ENCODE assay signal across 3 cellular contexts in the genomic region with DNA sequence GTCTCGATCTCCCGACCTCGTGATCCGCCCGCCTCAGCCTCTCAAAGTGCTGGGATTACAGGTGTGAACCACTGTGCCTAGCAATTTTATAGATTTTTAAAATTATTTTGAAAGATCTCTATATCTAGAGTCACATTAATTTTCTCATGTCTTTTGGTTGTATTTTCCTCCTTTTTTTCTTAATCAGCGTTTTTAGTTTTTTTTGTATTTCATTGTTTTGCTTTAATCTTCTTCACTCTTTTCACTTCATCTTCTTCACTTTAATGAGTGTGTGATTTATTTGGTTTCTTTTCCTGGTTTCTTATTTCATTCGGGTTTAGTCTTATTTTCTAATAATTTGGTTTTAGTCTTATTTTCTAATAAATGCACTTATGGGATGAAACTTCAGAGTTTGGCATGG.
TF ChIP-seq lines count a peak whose summit lies in the region.

No MANE protein-coding gene starts in this region.

TF ChIP-seq in A549, 52 proteins besides CTCF, POLR2A, EP300 and RAD21:
- TF ChIP-seq NFE2L2 (conservative IDR thresholded peaks at IDR 0.05; ENCODE audit: low read length) = no peak
- TF ChIP-seq RCOR1 (IDR thresholded peaks at IDR 0.05; ENCODE audit: low read depth, low read length) = no peak
- TF ChIP-seq KDM5A (IDR thresholded peaks at IDR 0.05) = no peak
- no peak for TF ChIP-seq RARB (CRISPR knock-in tag; IDR thresholded peaks at IDR 0.05)
- TF ChIP-seq, protein P1, sequence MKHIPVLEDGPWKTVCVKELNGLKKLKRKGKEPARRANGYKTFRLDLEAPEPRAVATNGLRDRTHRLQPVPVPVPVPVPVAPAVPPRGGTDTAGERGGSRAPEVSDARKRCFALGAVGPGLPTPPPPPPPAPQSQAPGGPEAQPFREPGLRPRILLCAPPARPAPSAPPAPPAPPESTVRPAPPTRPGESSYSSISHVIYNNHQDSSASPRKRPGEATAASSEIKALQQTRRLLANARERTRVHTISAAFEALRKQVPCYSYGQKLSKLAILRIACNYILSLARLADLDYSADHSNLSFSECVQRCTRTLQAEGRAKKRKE (CRISPR knock-in tag; IDR thresholded peaks at IDR 0.05; ENCODE audit: low read depth) = no peak
- TF ChIP-seq, protein P2, sequence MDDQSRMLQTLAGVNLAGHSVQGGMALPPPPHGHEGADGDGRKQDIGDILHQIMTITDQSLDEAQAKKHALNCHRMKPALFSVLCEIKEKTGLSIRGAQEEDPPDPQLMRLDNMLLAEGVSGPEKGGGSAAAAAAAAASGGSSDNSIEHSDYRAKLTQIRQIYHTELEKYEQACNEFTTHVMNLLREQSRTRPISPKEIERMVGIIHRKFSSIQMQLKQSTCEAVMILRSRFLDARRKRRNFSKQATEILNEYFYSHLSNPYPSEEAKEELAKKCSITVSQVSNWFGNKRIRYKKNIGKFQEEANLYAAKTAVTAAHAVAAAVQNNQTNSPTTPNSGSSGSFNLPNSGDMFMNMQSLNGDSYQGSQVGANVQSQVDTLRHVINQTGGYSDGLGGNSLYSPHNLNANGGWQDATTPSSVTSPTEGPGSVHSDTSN (IDR thresholded peaks at IDR 0.05) = no peak
- TF ChIP-seq, protein P3, sequence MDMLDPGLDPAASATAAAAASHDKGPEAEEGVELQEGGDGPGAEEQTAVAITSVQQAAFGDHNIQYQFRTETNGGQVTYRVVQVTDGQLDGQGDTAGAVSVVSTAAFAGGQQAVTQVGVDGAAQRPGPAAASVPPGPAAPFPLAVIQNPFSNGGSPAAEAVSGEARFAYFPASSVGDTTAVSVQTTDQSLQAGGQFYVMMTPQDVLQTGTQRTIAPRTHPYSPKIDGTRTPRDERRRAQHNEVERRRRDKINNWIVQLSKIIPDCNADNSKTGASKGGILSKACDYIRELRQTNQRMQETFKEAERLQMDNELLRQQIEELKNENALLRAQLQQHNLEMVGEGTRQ (IDR thresholded peaks at IDR 0.05) = no peak
- TF ChIP-seq MAFK (IDR thresholded peaks at IDR 0.05; ENCODE audit: partially characterized antibody) = peak; percentile 71
- no peak for TF ChIP-seq GATA3 (IDR thresholded peaks at IDR 0.05; ENCODE audit: borderline replicate concordance)
TF ChIP-seq in A549: peak in this region for 1.

TF ChIP-seq in IMR-90, 13 proteins besides CTCF, POLR2A, EP300 and RAD21:
- no peak for TF ChIP-seq NFE2L2 (IDR thresholded peaks at IDR 0.05; ENCODE audit: low read depth, low read length)
- TF ChIP-seq FOS (IDR thresholded peaks at IDR 0.05; ENCODE audit: low read depth, low read length) = no peak
- peak; percentile 27; the same call in 1 of the 2 replicates for TF ChIP-seq MAFK (IDR thresholded peaks at IDR 0.05; ENCODE audit: low read depth, low read length)
- TF ChIP-seq BHLHE40 (IDR thresholded peaks at IDR 0.05; ENCODE audit: low read depth, low read length) = no peak
- TF ChIP-seq CEBPB (IDR thresholded peaks at IDR 0.05; ENCODE audit: low read depth, low read length) = no peak

TF ChIP-seq in K562, 482 proteins besides CTCF, POLR2A, EP300 and RAD21:
- TF ChIP-seq MBD2 (IDR thresholded peaks at IDR 0.05; ENCODE audit: borderline replicate concordance, low read depth) = no peak
- no peak for TF ChIP-seq HMGN3 (IDR thresholded peaks at IDR 0.05; ENCODE audit: borderline replicate concordance, extremely low read depth, insufficient read length, low read depth, low read length)
- peak; percentile 74 for TF ChIP-seq C11orf30 (IDR thresholded peaks at IDR 0.05; ENCODE audit: low read depth)
- TF ChIP-seq, protein P4, sequence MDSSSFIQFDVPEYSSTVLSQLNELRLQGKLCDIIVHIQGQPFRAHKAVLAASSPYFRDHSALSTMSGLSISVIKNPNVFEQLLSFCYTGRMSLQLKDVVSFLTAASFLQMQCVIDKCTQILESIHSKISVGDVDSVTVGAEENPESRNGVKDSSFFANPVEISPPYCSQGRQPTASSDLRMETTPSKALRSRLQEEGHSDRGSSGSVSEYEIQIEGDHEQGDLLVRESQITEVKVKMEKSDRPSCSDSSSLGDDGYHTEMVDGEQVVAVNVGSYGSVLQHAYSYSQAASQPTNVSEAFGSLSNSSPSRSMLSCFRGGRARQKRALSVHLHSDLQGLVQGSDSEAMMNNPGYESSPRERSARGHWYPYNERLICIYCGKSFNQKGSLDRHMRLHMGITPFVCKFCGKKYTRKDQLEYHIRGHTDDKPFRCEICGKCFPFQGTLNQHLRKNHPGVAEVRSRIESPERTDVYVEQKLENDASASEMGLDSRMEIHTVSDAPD (CRISPR knock-in tag; IDR thresholded peaks at IDR 0.05) = no peak
- TF ChIP-seq MAFG (tag; conservative IDR thresholded peaks at IDR 0.05) = peak; percentile 36; the same call in 1 of the 2 replicates
- no peak for TF ChIP-seq ARID1B (IDR thresholded peaks at IDR 0.05)
- TF ChIP-seq, protein P5, sequence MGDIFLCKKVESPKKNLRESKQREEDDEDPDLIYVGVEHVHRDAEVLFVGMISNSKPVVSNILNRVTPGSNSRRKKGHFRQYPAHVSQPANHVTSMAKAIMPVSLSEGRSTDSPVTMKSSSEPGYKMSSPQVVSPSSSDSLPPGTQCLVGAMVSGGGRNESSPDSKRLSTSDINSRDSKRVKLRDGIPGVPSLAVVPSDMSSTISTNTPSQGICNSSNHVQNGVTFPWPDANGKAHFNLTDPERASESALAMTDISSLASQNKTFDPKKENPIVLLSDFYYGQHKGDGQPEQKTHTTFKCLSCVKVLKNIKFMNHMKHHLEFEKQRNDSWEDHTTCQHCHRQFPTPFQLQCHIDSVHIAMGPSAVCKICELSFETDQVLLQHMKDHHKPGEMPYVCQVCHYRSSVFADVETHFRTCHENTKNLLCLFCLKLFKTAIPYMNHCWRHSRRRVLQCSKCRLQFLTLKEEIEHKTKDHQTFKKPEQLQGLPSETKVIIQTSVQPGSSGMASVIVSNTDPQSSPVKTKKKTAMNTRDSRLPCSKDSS (IDR thresholded peaks at IDR 0.05; ENCODE audit: low read depth, partially characterized antibody) = no peak
- TF ChIP-seq ZNF507 (tag; conservative IDR thresholded peaks at IDR 0.05) = no peak
- peak; percentile 89 for TF ChIP-seq ZNF316 (IDR thresholded peaks at IDR 0.05)
- no peak for TF ChIP-seq MCM5 (IDR thresholded peaks at IDR 0.05; ENCODE audit: low read depth)
